12 cellular contexts compared by ENCODE assay signal in genomic region chr21:15141236-15141970, GRCh38.
A peak's percentile ranks its signal among the peaks of the same experiment; 100 is the strongest.
DNase-seq lines count a peak whose midpoint lies in the region; TF ChIP-seq lines count a peak whose summit lies in the region.
"Had no signal": no experiment of that assay in that cellular context is flagged by ENCODE, and none has a peak within 500 bp of the region (broad histone marks: within the 10 kb centered on the region; RNA-seq: fewer than 3 reads in every experiment).

No MANE protein-coding gene starts in this region.

- H3K4me1 ChIP-seq in suprapubic skin = no peaks in the 10 kb centered on the region

- no peak for TF ChIP-seq POLR2A in suprapubic skin (IDR thresholded peaks at IDR 0.05)

- H3K9me3 ChIP-seq in suprapubic skin = no peaks in the 10 kb centered on the region

- DNase-seq in Kasumi-1 (lab: John Stamatoyannopoulos, UW) (peak; percentile 60 to 69), NCI-H524 (lab: John Stamatoyannopoulos, UW) (peak; percentile 64 to 81), glomerular visceral epithelial cell (ENCODE audit: extremely low spot score) (peak; percentile 26), renal cortical epithelial cell (ENCODE audit: low read depth) (peak; percentile 69), suprapubic skin (ENCODE audit: low spot score in 2 of 2) (no peak), GM13976 (ENCODE audit: low spot score) (no peak), HCEC 1CT (no peak)
- DNase-seq: activated CD4-positive, alpha-beta T cell treated with anti-CD3 and anti-CD28 coated beads, Interleukin-2, amount 50 U/mL, for 1 hour; activated effector memory CD4-positive, alpha-beta T cell treated with anti-CD3 and anti-CD28 coated beads, Interleukin-2, amount 50 U/mL, for 16 hours; T-cell had no signal

- WGBS in suprapubic skin = 68% methylated on average over 8 of the region's 8 CpGs

- in situ Hi-C loops in GM13976 (cut with MboI; ENCODE audit: low sequenced_read_pairs, unreplicated experiment) = no loop called here

- H3K4me3 ChIP-seq in suprapubic skin = no peak overlapping the region
- H3K4me3 ChIP-seq: cardiac muscle cell had no signal

- peaks cover 3% of the 10 kb centered on the region for H3K27me3 ChIP-seq in suprapubic skin
- H3K27me3 ChIP-seq: cardiac muscle cell had no signal

- H3K27ac ChIP-seq in suprapubic skin = no peak overlapping the region
- H3K27ac ChIP-seq: cardiac muscle cell, epithelial cell of prostate had no signal

- TF ChIP-seq CTCF in suprapubic skin (IDR thresholded peaks at IDR 0.05) (no peak), GM13976 (IDR thresholded peaks at IDR 0.05; ENCODE audit: borderline replicate concordance, control extremely low read depth, extremely low read depth, insufficient read depth, missing control alignments) (no peak)

- no peaks in the 10 kb centered on the region for H3K36me3 ChIP-seq in suprapubic skin
- H3K36me3 ChIP-seq: cardiac muscle cell had no signal

- no peak for TF ChIP-seq EP300 in suprapubic skin (IDR thresholded peaks at IDR 0.05)

Comparison
In these comparisons a context has a peak if more than half of its experiments do, and no peak if none do; other contexts are left out.
1. DNase-seq: peak in Kasumi-1 (2 of 2), NCI-H524 (2 of 2), glomerular visceral epithelial cell (single experiment) and renal cortical epithelial cell (single experiment); none in suprapubic skin (0 of 2), GM13976 (single experiment) and HCEC 1CT (single experiment).